Comparison of ENCODE assay signal across 8 cellular contexts in the genomic region with DNA sequence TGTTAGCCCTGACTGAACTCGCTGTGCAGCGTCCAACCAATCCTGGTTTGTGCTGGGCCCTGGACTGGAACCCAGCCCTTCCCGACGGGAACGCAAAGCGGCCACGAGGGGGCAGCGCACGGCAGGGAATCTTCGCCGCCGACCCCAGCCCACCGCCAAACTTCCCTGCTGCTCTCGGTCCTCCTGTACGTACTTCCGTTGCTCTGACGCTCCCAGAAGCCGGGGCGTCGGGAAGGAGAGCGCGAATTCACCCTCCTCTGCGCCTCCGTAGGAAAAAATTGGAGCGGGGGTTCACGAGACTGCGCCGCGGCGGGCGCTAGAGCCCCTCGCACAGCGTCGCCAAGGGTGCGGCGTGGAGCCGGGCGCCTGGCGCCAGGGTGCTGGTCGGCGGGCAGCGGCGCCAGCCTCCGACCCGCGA. TPM values are rescaled to one million over a fixed set of nuclear protein-coding genes. Genes with fewer than 3 reads are reported as not detected.
DNase-seq lines count a peak whose midpoint lies in the region; ATAC-seq, FAIRE-seq and TF ChIP-seq lines count a peak whose summit lies in the region.

No MANE protein-coding gene starts in this region.

- intact Hi-C loops in psoas muscle (cut with DNase I) = loop anchor here (5.0 kb wide), 3 partner anchors 79 to 379 kb away; no protein-coding TSS in a partner anchor

- H3K4me3 ChIP-seq in astrocyte of the cerebellum (ENCODE audit: low read depth, low read length) = peak overlapping the region; percentile 72
- H3K4me3 ChIP-seq in psoas muscle = peak overlapping the region; percentile 86

- no peak overlapping the region for H3K27ac Mint-ChIP-seq in T-helper 2 cell treated with Interferon-gamma antibody and Interleukin-4, amounts not matched to agents 5 μg/mL and 100 μg/mL, for 36 hours

- H3K36me3 ChIP-seq in psoas muscle (ENCODE audit: insufficient read depth in 1 of 2, low read depth in 1 of 2) = no peaks in the 10 kb centered on the region

- 0 to 1% (median 1%) methylated on average over 46 of the region's 46 CpGs for WGBS in psoas muscle, 3 donors

- ATAC-seq in GM21423 (IDR thresholded peaks at IDR 0.05; ENCODE audit: unreplicated experiment) (peak; percentile 54), psoas muscle (peak; percentile 80 to 86 (median 84))

- peaks cover 2% of the 10 kb centered on the region for H3K36me3 Mint-ChIP-seq in T-helper 2 cell treated with Interferon-gamma antibody and Interleukin-4, amounts not matched to agents 5 μg/mL and 100 μg/mL, for 36 hours (ENCODE audit: low read depth)

- H3K9me3 Mint-ChIP-seq in T-helper 2 cell treated with Interferon-gamma antibody and Interleukin-4, amounts not matched to agents 5 μg/mL and 100 μg/mL, for 36 hours = no peaks in the 10 kb centered on the region

- peaks cover 28% of the 10 kb centered on the region for H3K4me1 ChIP-seq in psoas muscle

- H3K27ac ChIP-seq in psoas muscle = peak overlapping the region; percentile 82

- peaks cover 54% of the 10 kb centered on the region for H3K27me3 Mint-ChIP-seq in T-helper 2 cell treated with Interferon-gamma antibody and Interleukin-4, amounts not matched to agents 5 μg/mL and 100 μg/mL, for 36 hours (ENCODE audit: low read depth)

- in situ Hi-C loops in astrocyte of the cerebellum (cut with HindIII; ENCODE audit: low sequenced_read_pairs) = no loop called here

- no peaks in the 10 kb centered on the region for H3K27me3 ChIP-seq in psoas muscle (ENCODE audit: insufficient read depth in 3 of 3, low read length in 2 of 3)

- H3K4me1 Mint-ChIP-seq in T-helper 2 cell treated with Interferon-gamma antibody and Interleukin-4, amounts not matched to agents 5 μg/mL and 100 μg/mL, for 36 hours (ENCODE audit: low read depth) = peaks cover 18% of the 10 kb centered on the region

- H3K9me3 ChIP-seq in psoas muscle = no peaks in the 10 kb centered on the region

- TF ChIP-seq CTCF in astrocyte of the cerebellum (IDR thresholded peaks at IDR 0.05; ENCODE audit: low read depth, low read length, missing control alignments) = peak; percentile 84
- TF ChIP-seq CTCF in psoas muscle (IDR thresholded peaks at IDR 0.05) = peak; percentile 94

- peak; percentile 65 for FAIRE-seq in urothelium cell line (lab: Jason Lieb, UNC)

- DNase-seq in AG20443 (ENCODE audit: low spot score) = peak; percentile 93
- peak; percentile 35 for DNase-seq in NCI-H1417 treated with DMSO at 0.1 percent for 48 hours (lab: John Stamatoyannopoulos, UW)
- peak; percentile 50 for DNase-seq in T-helper 2 cell treated with Interferon-gamma antibody and Interleukin-4, amounts not matched to agents 5 μg/mL and 100 μg/mL, for 36 hours (ENCODE audit: low spot score)
- peak; percentile 80 for DNase-seq in astrocyte of the cerebellum (ENCODE audit: low read depth)
- DNase-seq in hepatic stellate cell (ENCODE audit: low spot score) = peak; percentile 95
- DNase-seq in psoas muscle = peak; percentile 86 to 91
- peak; percentile 94 for DNase-seq in urothelium cell line (ENCODE audit: low spot score)

- peak overlapping the region; percentile 66 for H3K4me3 Mint-ChIP-seq in T-helper 2 cell treated with Interferon-gamma antibody and Interleukin-4, amounts not matched to agents 5 μg/mL and 100 μg/mL, for 36 hours

RNA-seq across cellular contexts. Expression of a gene that starts 0.9 kb away (rescaled TPM):
- total RNA-seq in psoas muscle = 10 to 100 TPM in 2 of 4 donors, 1 to 10 TPM in 2; 6.8 to 27.0 (median 12.9) TPM
- 10 to 100 TPM in 1 of 3 donors, 1 to 10 TPM in 2; 4.6 to 15.6 (median 9.0) TPM for polyA plus RNA-seq in psoas muscle

Comparison
In these comparisons a context has a peak if more than half of its experiments do, and no peak if none do; other contexts are left out.
1. Peak in every context shown above with its lines: DNase-seq, ATAC-seq, H3K4me3 ChIP-seq and H3K27ac ChIP-seq.
2. DNase-seq: peak in every context shown above with its lines; median percentile 95 in hepatic stellate cell; 94 in urothelium cell line; 93 in AG20443; 88 in psoas muscle; 80 in astrocyte of the cerebellum; 50 in T-helper 2 cell treated with Interferon-gamma antibody and Interleukin-4, amounts not matched to agents 5 μg/mL and 100 μg/mL, for 36 hours; 35 in NCI-H1417 treated with DMSO at 0.1 percent for 48 hours.